Comparison of ENCODE assay signal across 10 cellular contexts in the genomic region with DNA sequence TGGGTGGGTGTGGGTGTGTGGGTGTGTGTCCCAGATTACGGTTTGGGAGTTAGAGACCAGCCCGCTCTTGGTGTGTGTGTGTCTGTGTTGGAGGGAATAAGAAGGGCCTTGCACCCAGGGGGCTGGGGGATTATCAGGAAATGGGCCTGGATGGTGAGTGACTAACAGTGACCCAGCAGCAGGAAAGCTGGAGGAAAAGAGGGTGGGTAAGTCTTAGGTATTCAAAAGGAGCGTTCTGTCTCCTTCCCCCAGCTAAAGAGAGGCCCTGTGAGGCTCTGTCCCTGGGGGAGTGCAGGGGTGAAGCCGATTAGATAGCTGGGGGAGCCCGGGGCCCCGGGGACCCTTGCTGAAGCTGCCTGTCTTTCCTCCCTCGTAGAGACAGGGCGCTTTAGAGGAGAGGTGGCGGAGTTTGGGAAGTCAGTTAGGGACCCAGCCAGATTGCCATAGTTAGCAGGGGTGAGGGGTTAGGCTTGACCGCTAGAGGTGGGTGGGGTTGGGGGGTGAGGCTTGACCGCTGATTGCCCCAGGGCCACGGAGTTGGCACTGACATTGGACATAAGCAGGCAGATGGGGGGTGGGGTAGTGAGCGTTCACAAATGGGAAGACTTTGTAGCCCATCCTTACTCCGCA. TPM values are rescaled to one million over a fixed set of nuclear protein-coding genes. Genes with fewer than 3 reads are reported as not detected.
DNase-seq lines count a peak whose midpoint lies in the region; ATAC-seq, FAIRE-seq and TF ChIP-seq lines count a peak whose summit lies in the region.
"Had no signal": no experiment of that assay in that cellular context is flagged by ENCODE, and none has a peak within 500 bp of the region (broad histone marks: within the 10 kb centered on the region; RNA-seq: fewer than 3 reads in every experiment).

No MANE protein-coding gene starts in this region.

- H3K79me2 ChIP-seq in HCT116 (ENCODE audit: insufficient read depth, low read length) = peaks cover 6% of the 10 kb centered on the region; the same call in 1 of the 2 replicates

- no peak for TF ChIP-seq RAD21 in HCT116 (IDR thresholded peaks at IDR 0.05; ENCODE audit: low read depth)

- H3K9ac ChIP-seq in HCT116 (ENCODE audit: low read length) (no peak overlapping the region), iPS-18a (ENCODE audit: low read length) (no peak overlapping the region)

- no peak overlapping the region for H2AFZ ChIP-seq in HCT116 (ENCODE audit: low read depth, low read length, poor library complexity, severe bottlenecking)

- TF ChIP-seq POLR2A in HCT116 (IDR thresholded peaks at IDR 0.05; ENCODE audit: borderline replicate concordance, extremely low read depth, insufficient read depth, insufficient read length) = no peak

- no peak for ATAC-seq in HCT116
- ATAC-seq in HG03159 (IDR thresholded peaks at IDR 0.05; ENCODE audit: unreplicated experiment) = no peak
- no peak for ATAC-seq in HG03108 (IDR thresholded peaks at IDR 0.05; ENCODE audit: unreplicated experiment)

- CTCF ChIA-PET in HCT116 (lab: Charles Lee) = interaction anchor here (1.1 to 1.6 kb wide), 2 partner anchors 14 to 91 kb away, joined by 3 read pairs; no protein-coding TSS in a partner anchor

- H3K27ac ChIP-seq in HCT116 (ENCODE audit: low read depth, low read length) (no peak overlapping the region), ascending aorta (peak overlapping the region in 1 of 2 donors; percentile 41), iPS-18a (ENCODE audit: low read length) (no peak overlapping the region), small intestine (ENCODE audit: low read depth in 1 of 2, low read length in 1 of 2) (peak overlapping the region; percentile 88 to 92)

- intact Hi-C loops in HCT116 (cut with micrococcal nuclease) = loop anchor here (5.0 kb wide), 1 partner anchor 500 kb away; no protein-coding TSS in a partner anchor
- intact Hi-C loops in ascending aorta (cut with DNase I) = no loop called here

- 20 to 35% (median 31%) methylated on average over 13 to 14 of the region's 14 CpGs for WGBS in small intestine, 3 donors

- TF ChIP-seq CTCF in HCT116 (IDR thresholded peaks at IDR 0.05 in 2 of 3, conservative IDR thresholded peaks at IDR 0.05 in 1 of 3; ENCODE audit: borderline replicate concordance in 1 of 3, insufficient read depth in 1 of 3, low read depth in 2 of 3, low read length in 2 of 3) = no peak
- no peak for TF ChIP-seq CTCF in ascending aorta (IDR thresholded peaks at IDR 0.05)

- H3K27me3 ChIP-seq in HCT116 (ENCODE audit: insufficient read depth, low read length) = no peaks in the 10 kb centered on the region
- no peaks in the 10 kb centered on the region for H3K27me3 ChIP-seq in ascending aorta
- H3K27me3 ChIP-seq in iPS-18a (ENCODE audit: control insufficient read depth, insufficient read depth, low read length) = peaks cover 92% of the 10 kb centered on the region
- no peaks in the 10 kb centered on the region for H3K27me3 ChIP-seq in small intestine (ENCODE audit: control insufficient read depth in 2 of 2, insufficient read depth in 2 of 2, low read length in 2 of 2)

- H4K20me1 ChIP-seq in HCT116 (ENCODE audit: insufficient read depth) = no peaks in the 10 kb centered on the region

- POLR2A ChIA-PET in HCT116 (lab: Charles Lee) = no interaction called here

- TSS peak; percentile 52 for BruUV-seq in HCT116 (replicated peaks; lab: Mats Ljungman, UMichigan)

- RAD21 ChIA-PET in HCT116 (lab: Charles Lee; ENCODE audit: low non-redundant PET in 1 of 2, low total read pairs in 2 of 2, uncharacterized antibody in 2 of 2, unreplicated experiment in 2 of 2) = interaction anchor here in 1 of 2 experiments (0.6 kb wide), 1 partner anchor 87 kb away, joined by 3 read pairs; no protein-coding TSS in a partner anchor

- no peak for DNase-seq in HCT116 (ENCODE audit: low read depth, low spot score)
- no peak for DNase-seq in ascending aorta (ENCODE audit: low spot score in 2 of 2)
- DNase-seq in small intestine = peak; percentile 39
- no peak for DNase-seq in NCI-H1417 treated with DMSO at 0.1 percent for 48 hours (lab: John Stamatoyannopoulos, UW)
- DNase-seq in DMS114 treated with DMSO at 0.1 percent for 48 hours (lab: John Stamatoyannopoulos, UW; ENCODE audit: unreplicated experiment) = no peak
- DNase-seq: activated T-cell treated with anti-CD3 and anti-CD28 coated beads, Interleukin-2, amount 50 U/mL, for 48 hours; left cardiac atrium had no signal

- H3K4me1 ChIP-seq in HCT116 (ENCODE audit: control insufficient read depth in 1 of 2, insufficient read depth in 2 of 2, low read length in 2 of 2) = peaks cover 23 to 52% of the 10 kb centered on the region in 2 experiments
- H3K4me1 ChIP-seq in ascending aorta = peaks cover 0 to 6% of the 10 kb centered on the region in 2 donors
- H3K4me1 ChIP-seq in iPS-18a (ENCODE audit: control insufficient read depth, low read depth, low read length) = peaks cover 18% of the 10 kb centered on the region
- H3K4me1 ChIP-seq in small intestine (ENCODE audit: control insufficient read depth in 2 of 2, insufficient read depth in 1 of 2, low read depth in 1 of 2, low read length in 1 of 2) = peaks cover 5 to 19% of the 10 kb centered on the region in 2 donors

- no peak for FAIRE-seq in small intestine (lab: Jason Lieb, UNC)

- H3K36me3 ChIP-seq in HCT116 (ENCODE audit: control insufficient read depth in 1 of 2, insufficient read depth in 2 of 2, low read length in 2 of 2) (no peaks in the 10 kb centered on the region), ascending aorta (no peaks in the 10 kb centered on the region), iPS-18a (ENCODE audit: control insufficient read depth, low read depth, low read length) (no peaks in the 10 kb centered on the region), small intestine (ENCODE audit: control insufficient read depth in 2 of 2, insufficient read depth in 2 of 2, low read length in 2 of 2) (peaks cover 0 to 2% of the 10 kb centered on the region in 2 donors)

- H3K4me2 ChIP-seq in HCT116 (ENCODE audit: low read length) = peak overlapping the region; percentile 96

- H3K9me3 ChIP-seq in HCT116 (ENCODE audit: control insufficient read depth in 1 of 2, insufficient read depth in 1 of 2, low read depth in 1 of 2, low read length in 2 of 2) = no peaks in the 10 kb centered on the region
- no peaks in the 10 kb centered on the region for H3K9me3 ChIP-seq in ascending aorta
- no peaks in the 10 kb centered on the region for H3K9me3 ChIP-seq in iPS-18a (ENCODE audit: control insufficient read depth, low read depth, low read length)
- no peaks in the 10 kb centered on the region for H3K9me3 ChIP-seq in small intestine (ENCODE audit: control insufficient read depth, low read depth)

- H3K4me3 ChIP-seq in HCT116 (replicated peaks in 1 of 2; ENCODE audit: low read depth in 1 of 2, low read length in 2 of 2) = peak overlapping the region; percentile 11 to 69; a peak in 2 of 4 replicates
- peak overlapping the region; percentile 67 to 75 for H3K4me3 ChIP-seq in ascending aorta
- peak overlapping the region; percentile 20 for H3K4me3 ChIP-seq in iPS-18a (ENCODE audit: low read length)
- H3K4me3 ChIP-seq in small intestine (ENCODE audit: low read depth in 1 of 2, low read length in 2 of 2) = peak overlapping the region; percentile 64 to 96

- no peaks in the 10 kb centered on the region for H3K9me2 ChIP-seq in HCT116 (ENCODE audit: insufficient read depth)

TF ChIP-seq in HCT116, 20 proteins besides CTCF, POLR2A, EP300 and RAD21:
- TF ChIP-seq EZH2 (IDR thresholded peaks at IDR 0.05) (no peak), SIN3A (IDR thresholded peaks at IDR 0.05; ENCODE audit: low read depth) (no peak), EZH2phosphoT487 (IDR thresholded peaks at IDR 0.05; ENCODE audit: borderline replicate concordance) (no peak), SRF (IDR thresholded peaks at IDR 0.05; ENCODE audit: low read depth) (no peak), JUND (IDR thresholded peaks at IDR 0.05) (no peak), ZNF274 (IDR thresholded peaks at IDR 0.05; ENCODE audit: low read depth, low read length) (no peak), POLR2AphosphoS5 (IDR thresholded peaks at IDR 0.05; ENCODE audit: low read depth, low read length) (no peak), CBX3 (IDR thresholded peaks at IDR 0.05; ENCODE audit: low read depth) (no peak), ZFX (IDR thresholded peaks at IDR 0.05) (no peak)
- TF ChIP-seq, protein P1, sequence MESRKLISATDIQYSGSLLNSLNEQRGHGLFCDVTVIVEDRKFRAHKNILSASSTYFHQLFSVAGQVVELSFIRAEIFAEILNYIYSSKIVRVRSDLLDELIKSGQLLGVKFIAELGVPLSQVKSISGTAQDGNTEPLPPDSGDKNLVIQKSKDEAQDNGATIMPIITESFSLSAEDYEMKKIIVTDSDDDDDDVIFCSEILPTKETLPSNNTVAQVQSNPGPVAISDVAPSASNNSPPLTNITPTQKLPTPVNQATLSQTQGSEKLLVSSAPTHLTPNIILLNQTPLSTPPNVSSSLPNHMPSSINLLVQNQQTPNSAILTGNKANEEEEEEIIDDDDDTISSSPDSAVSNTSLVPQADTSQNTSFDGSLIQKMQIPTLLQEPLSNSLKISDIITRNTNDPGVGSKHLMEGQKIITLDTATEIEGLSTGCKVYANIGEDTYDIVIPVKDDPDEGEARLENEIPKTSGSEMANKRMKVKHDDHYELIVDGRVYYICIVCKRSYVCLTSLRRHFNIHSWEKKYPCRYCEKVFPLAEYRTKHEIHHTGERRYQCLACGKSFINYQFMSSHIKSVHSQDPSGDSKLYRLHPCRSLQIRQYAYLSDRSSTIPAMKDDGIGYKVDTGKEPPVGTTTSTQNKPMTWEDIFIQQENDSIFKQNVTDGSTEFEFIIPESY (IDR thresholded peaks at IDR 0.05; ENCODE audit: extremely low read depth, insufficient replicate concordance, low read length) = no peak
- TF ChIP-seq, protein P2, sequence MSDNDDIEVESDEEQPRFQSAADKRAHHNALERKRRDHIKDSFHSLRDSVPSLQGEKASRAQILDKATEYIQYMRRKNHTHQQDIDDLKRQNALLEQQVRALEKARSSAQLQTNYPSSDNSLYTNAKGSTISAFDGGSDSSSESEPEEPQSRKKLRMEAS (IDR thresholded peaks at IDR 0.05) = no peak
TF ChIP-seq in HCT116: peak in this region for 0.

RNA-seq across cellular contexts. Expression of a gene that starts 1.5 kb away (rescaled TPM):
- 32.3 TPM for total RNA-seq in HCT116 (2021; ENCODE audit: unreplicated experiment)
- polyA plus RNA-seq in HCT116 (2012) = 24.3 and 26.3 TPM in 2 replicates
- total RNA-seq in ascending aorta = 216 TPM
- 10 to 100 TPM; 33.0 to 66.0 (median 64.3) TPM for polyA plus RNA-seq in small intestine

RNA-seq across cellular contexts. Expression of a gene that starts 27.6 kb away (rescaled TPM):
- total RNA-seq in HCT116 (2021; ENCODE audit: unreplicated experiment) (0.15 TPM), ascending aorta (not detected)
- polyA plus RNA-seq in HCT116 (2012) = 0.12 and 0.26 TPM in 2 replicates
- 1 to 10 TPM; 1.4 to 1.6 (median 1.4) TPM for polyA plus RNA-seq in small intestine
- total RNA-seq: left cardiac atrium had no signal

Comparison
In these comparisons a context has a peak if more than half of its experiments do, and no peak if none do; other contexts are left out.
1. H3K27ac ChIP-seq: peak in small intestine (2 of 2); none in HCT116 (single experiment) and iPS-18a (single experiment).
2. H3K4me3 ChIP-seq: peak in every context shown above with its lines; median percentile 80 in small intestine; 71 in ascending aorta; 40 in HCT116; 20 in iPS-18a.